In the genomic region with DNA sequence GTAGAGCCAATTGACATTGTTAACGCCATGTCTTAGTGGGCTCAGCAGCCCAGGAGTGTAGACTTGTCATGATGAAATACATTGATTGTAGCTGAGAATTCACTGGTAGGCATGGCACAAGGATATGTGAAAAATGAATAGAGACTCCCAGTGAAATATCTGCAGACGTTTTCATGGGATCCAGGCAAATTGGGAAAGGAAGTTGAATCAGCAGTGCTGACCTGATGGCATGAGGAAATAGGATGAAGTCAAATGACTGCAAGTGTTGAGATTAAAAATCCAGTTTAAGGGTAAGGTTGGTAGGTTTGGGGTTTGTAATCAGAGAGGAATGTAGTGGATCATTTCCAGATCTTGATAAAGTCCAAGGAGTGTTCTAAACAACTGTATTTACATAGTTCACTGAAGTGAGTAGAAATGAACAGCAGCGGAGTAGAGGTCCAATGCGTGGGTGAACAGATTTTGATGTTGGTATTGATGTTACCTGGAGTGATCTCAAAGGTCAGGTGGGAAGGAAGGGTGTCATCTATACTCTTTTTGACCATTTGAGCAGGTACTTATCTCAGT, we compare ENCODE assay signal across 15 cellular contexts. TPM values are rescaled to one million over a fixed set of nuclear protein-coding genes. Genes with fewer than 3 reads are reported as not detected.
DNase-seq lines count a peak whose midpoint lies in the region; ATAC-seq, FAIRE-seq and TF ChIP-seq lines count a peak whose summit lies in the region.
"Had no signal": no experiment of that assay in that cellular context is flagged by ENCODE, and none has a peak within 500 bp of the region (broad histone marks: within the 10 kb centered on the region; RNA-seq: fewer than 3 reads in every experiment).

No MANE protein-coding gene starts in this region.

- POLR2A ChIA-PET in AG04449 (lab: Yijun Ruan, JAX), result no interaction called here

- no peaks in the 10 kb centered on the region for H3K9me3 Mint-ChIP-seq in mesothelial cell of epicardium
- H3K9me3 Mint-ChIP-seq: stimulated activated naive CD8-positive, alpha-beta T cell treated with anti-CD3 and anti-CD28 coated beads, Interleukin-15, amount 100 ng/mL, for 72 hours; T-helper 1 cell treated with Interleukin-12 subunit alpha and Interleukin-12 subunit beta and Interleukin-4 antibody, amounts not matched to agents 30 μg/mL and 1 μg/mL, for 36 hours had no signal

- FAIRE-seq in small intestine (lab: Jason Lieb, UNC), result no peak

- no peaks in the 10 kb centered on the region for H3K9me3 ChIP-seq in small intestine (ENCODE audit: control insufficient read depth, low read depth)

- WGBS in small intestine, 3 donors, result 50 to 71% (median 66%) methylated on average over 4 of the region's 4 CpGs

- CTCF ChIA-PET in AG04449 (lab: Yijun Ruan, JAX), result no interaction called here

- in situ Hi-C loops in astrocyte of the cerebellum (cut with HindIII; ENCODE audit: low sequenced_read_pairs), result no loop called here

- H3K4me1 ChIP-seq in small intestine (ENCODE audit: control insufficient read depth in 2 of 2, insufficient read depth in 1 of 2, low read depth in 1 of 2, low read length in 1 of 2), result peaks cover 0 to 5% of the 10 kb centered on the region in 2 donors

- H3K27ac ChIP-seq in small intestine (ENCODE audit: low read depth in 1 of 2, low read length in 1 of 2), result no peak overlapping the region

- no peak for TF ChIP-seq CTCF in AG04449 (IDR thresholded peaks at IDR 0.05; ENCODE audit: insufficient read depth, low read length, missing control alignments)
- no peak for TF ChIP-seq CTCF in astrocyte of the cerebellum (IDR thresholded peaks at IDR 0.05; ENCODE audit: low read depth, low read length, missing control alignments)
- TF ChIP-seq CTCF in mesothelial cell of epicardium (IDR thresholded peaks at IDR 0.05; ENCODE audit: unreplicated experiment), result no peak

- H3K4me1 Mint-ChIP-seq in mesothelial cell of epicardium, result peaks cover 17% of the 10 kb centered on the region

- H3K4me3 ChIP-seq in AG04449 (ENCODE audit: low read depth, low read length), result no peak overlapping the region
- H3K4me3 ChIP-seq in astrocyte of the cerebellum (ENCODE audit: low read depth, low read length), result no peak overlapping the region
- H3K4me3 ChIP-seq in small intestine (ENCODE audit: low read depth in 1 of 2, low read length in 2 of 2), result no peak overlapping the region

- no peaks in the 10 kb centered on the region for H3K27me3 Mint-ChIP-seq in mesothelial cell of epicardium (ENCODE audit: low read depth)
- H3K27me3 Mint-ChIP-seq: stimulated activated naive CD8-positive, alpha-beta T cell treated with anti-CD3 and anti-CD28 coated beads, Interleukin-15, amount 100 ng/mL, for 72 hours had no signal

- intact Hi-C loops in left colon (cut with DNase I, micrococcal nuclease), result no loop called here

- no peak overlapping the region for H3K27ac Mint-ChIP-seq in mesothelial cell of epicardium
- H3K27ac Mint-ChIP-seq: stimulated activated naive CD8-positive, alpha-beta T cell treated with anti-CD3 and anti-CD28 coated beads, Interleukin-15, amount 100 ng/mL, for 72 hours; T-helper 1 cell treated with Interleukin-12 subunit alpha and Interleukin-12 subunit beta and Interleukin-4 antibody, amounts not matched to agents 30 μg/mL and 1 μg/mL, for 36 hours had no signal

- H3K36me3 Mint-ChIP-seq in mesothelial cell of epicardium, result peaks cover 17% of the 10 kb centered on the region

- H3K36me3 ChIP-seq in small intestine (ENCODE audit: control insufficient read depth in 2 of 2, insufficient read depth in 2 of 2, low read length in 2 of 2), result no peaks in the 10 kb centered on the region

- H3K27me3 ChIP-seq in small intestine (ENCODE audit: control insufficient read depth in 2 of 2, insufficient read depth in 2 of 2, low read length in 2 of 2), result no peaks in the 10 kb centered on the region

- H3K4me3 Mint-ChIP-seq in mesothelial cell of epicardium, result no peak overlapping the region
- H3K4me3 Mint-ChIP-seq: stimulated activated naive CD8-positive, alpha-beta T cell treated with anti-CD3 and anti-CD28 coated beads, Interleukin-15, amount 100 ng/mL, for 72 hours; T-helper 1 cell treated with Interleukin-12 subunit alpha and Interleukin-12 subunit beta and Interleukin-4 antibody, amounts not matched to agents 30 μg/mL and 1 μg/mL, for 36 hours had no signal

- DNase-seq in AG04449 (ENCODE audit: low read depth, low spot score) (peak; percentile 55), HT-29 (ENCODE audit: low spot score) (peak; percentile 87), astrocyte of the cerebellum (ENCODE audit: low read depth) (peak; percentile 53), left colon (no peak), mesothelial cell of epicardium (ENCODE audit: low spot score in 2 of 2, unreplicated experiment in 2 of 2) (no peak), DMS53 (lab: John Stamatoyannopoulos, UW) (no peak), small intestine (no peak)
- DNase-seq: C1 segment of cervical spinal cord; caudate nucleus; head of caudate nucleus; KG1; NCI-H526; stimulated activated naive CD8-positive, alpha-beta T cell treated with anti-CD3 and anti-CD28 coated beads, Interleukin-15, amount 100 ng/mL, for 72 hours had no signal

- ATAC-seq in left colon (peak; percentile 28), GM19324 (IDR thresholded peaks at IDR 0.05; ENCODE audit: low FRiP score, unreplicated experiment) (no peak)
- ATAC-seq: stimulated activated naive CD8-positive, alpha-beta T cell treated with anti-CD3 and anti-CD28 coated beads, Interleukin-15, amount 100 ng/mL, for 72 hours had no signal

RNA-seq across cellular contexts. Expression of a gene that starts 24.6 kb away (rescaled TPM):
- total RNA-seq in HT-29 (2014; rRNA removed; shearing (Covaris generic)), result 4.4 and 4.9 TPM in 2 replicates
- total RNA-seq in left colon (10 to 100 TPM; 12.7 to 20.6 TPM), mesothelial cell of epicardium (18.9 to 22.5 TPM (median 21.1 TPM) in 3 replicates)
- polyA plus RNA-seq in small intestine, result 10 to 100 TPM; 13.3 to 16.2 (median 15.7) TPM

Comparison
In these comparisons a context has a peak if more than half of its experiments do, and no peak if none do; other contexts are left out.
1. DNase-seq: peak in AG04449 (single experiment), HT-29 (single experiment) and astrocyte of the cerebellum (single experiment); none in left colon (0 of 2), mesothelial cell of epicardium (0 of 2), DMS53 (single experiment) and small intestine (single experiment).